8 cellular contexts compared by ENCODE assay signal in genomic region chr7:74061840-74062539, GRCh38. TPM values are rescaled to one million over a fixed set of nuclear protein-coding genes. Genes with fewer than 3 reads are reported as not detected.
A peak's percentile ranks its signal among the peaks of the same experiment; 100 is the strongest.
DNase-seq lines count a peak whose midpoint lies in the region; ATAC-seq and TF ChIP-seq lines count a peak whose summit lies in the region.

No MANE protein-coding gene starts in this region.

- peaks cover 0 to 24% (median 0%) of the 10 kb centered on the region in 11 experiments; a peak in 2 of 22 replicates for H4K20me1 ChIP-seq in BLaER1 treated with 17β-estradiol and CSF1 and Interleukin-3, amounts not matched to agents 10 nM and 100 nM
- H4K20me1 ChIP-seq in SK-N-SH (ENCODE audit: insufficient read depth) = no peaks in the 10 kb centered on the region

- H3K4me3 ChIP-seq in BLaER1 treated with 17β-estradiol and CSF1 and Interleukin-3, amounts not matched to agents 10 nM and 100 nM = no peak overlapping the region
- H3K4me3 ChIP-seq in SK-N-SH (ENCODE audit: low read depth in 2 of 2, low read length in 1 of 2) (0 out of 4 replicates have a peak overlapping the region, but pooled peaks of 1 of the 2 experiments have one; percentile 5), adrenal gland (peak overlapping the region in 1 of 4 donors; percentile 11), rectal smooth muscle tissue (ENCODE audit: low read length) (peak overlapping the region; percentile 49)

- TF ChIP-seq EP300 in SK-N-SH (IDR thresholded peaks at IDR 0.05; ENCODE audit: borderline replicate concordance in 1 of 2, low read depth in 1 of 2, low read length in 1 of 2) = no peak

- H3K9ac ChIP-seq in BLaER1 treated with 17β-estradiol and CSF1 and Interleukin-3, amounts not matched to agents 10 nM and 100 nM = peak overlapping the region in 6 of 11 experiments; percentile 5 to 63 (median 34); a peak in 7 of 22 replicates
- H3K9ac ChIP-seq in SK-N-SH (peak overlapping the region; percentile 75), rectal smooth muscle tissue (ENCODE audit: low read length) (peak overlapping the region; percentile 24)

- TF ChIP-seq CTCF in SK-N-SH (IDR thresholded peaks at IDR 0.05) (no peak), adrenal gland (IDR thresholded peaks at IDR 0.05) (no peak)

- no peaks in the 10 kb centered on the region for H3F3A ChIP-seq in SK-N-SH (replicated peaks; ENCODE audit: insufficient read depth)

- POLR2A ChIA-PET in SK-N-SH (lab: Yijun Ruan, JAX) = no interaction called here

- H3K4me1 ChIP-seq in BLaER1 treated with 17β-estradiol and CSF1 and Interleukin-3, amounts not matched to agents 10 nM and 100 nM = peaks cover 0 to 31% (median 20%) of the 10 kb centered on the region in 10 experiments; a peak in 18 of 20 replicates
- H3K4me1 ChIP-seq in SK-N-SH (ENCODE audit: control insufficient read depth in 1 of 2, insufficient read depth in 2 of 2, low read depth in 1 of 2, low read length in 1 of 2) (no peaks in the 10 kb centered on the region), adrenal gland (replicated peaks in 1 of 2) (peaks cover 4 to 13% of the 10 kb centered on the region in 2 donors), rectal smooth muscle tissue (ENCODE audit: control insufficient read depth, insufficient read depth, low read length) (peaks cover 19% of the 10 kb centered on the region)

- no peaks in the 10 kb centered on the region for H3K9me2 ChIP-seq in SK-N-SH

- peak in 1 of 2 donors; percentile 40 for TF ChIP-seq POLR2A in adrenal gland (IDR thresholded peaks at IDR 0.05)

- peak overlapping the region; percentile 61; the same call in 1 of the 2 replicates for H2AFZ ChIP-seq in SK-N-SH (ENCODE audit: low read depth)

- no peaks in the 10 kb centered on the region for H3K36me3 ChIP-seq in BLaER1 treated with 17β-estradiol and CSF1 and Interleukin-3, amounts not matched to agents 10 nM and 100 nM
- no peaks in the 10 kb centered on the region for H3K36me3 ChIP-seq in SK-N-SH (replicated peaks in 1 of 2; ENCODE audit: control insufficient read depth in 1 of 2, insufficient read depth in 2 of 2, low read length in 1 of 2)
- H3K36me3 ChIP-seq in adrenal gland (replicated peaks in 1 of 2) = no peaks in the 10 kb centered on the region
- no peaks in the 10 kb centered on the region for H3K36me3 ChIP-seq in rectal smooth muscle tissue (ENCODE audit: control insufficient read depth, insufficient read depth, low read length)

- ATAC-seq in HG03520 (IDR thresholded peaks at IDR 0.05; ENCODE audit: unreplicated experiment) (peak; percentile 75), HG02763 (IDR thresholded peaks at IDR 0.05; ENCODE audit: unreplicated experiment) (no peak), HG03457 (IDR thresholded peaks at IDR 0.05; ENCODE audit: unreplicated experiment) (no peak)

- no peaks in the 10 kb centered on the region for H3K9me3 ChIP-seq in BLaER1 treated with 17β-estradiol and CSF1 and Interleukin-3, amounts not matched to agents 10 nM and 100 nM (replicated peaks in 1 of 11)
- H3K9me3 ChIP-seq in SK-N-SH = no peaks in the 10 kb centered on the region
- H3K9me3 ChIP-seq in adrenal gland (replicated peaks in 1 of 3) = no peaks in the 10 kb centered on the region

- peak overlapping the region in 8 of 11 experiments; percentile 11 to 55 (median 30); a peak in 10 of 22 replicates for H3K4me2 ChIP-seq in BLaER1 treated with 17β-estradiol and CSF1 and Interleukin-3, amounts not matched to agents 10 nM and 100 nM
- peak overlapping the region; percentile 74 for H3K4me2 ChIP-seq in SK-N-SH

- H3K27me3 ChIP-seq in BLaER1 treated with 17β-estradiol and CSF1 and Interleukin-3, amounts not matched to agents 10 nM and 100 nM = no peaks in the 10 kb centered on the region
- no peaks in the 10 kb centered on the region for H3K27me3 ChIP-seq in SK-N-SH (ENCODE audit: insufficient read depth)
- H3K27me3 ChIP-seq in adrenal gland = no peaks in the 10 kb centered on the region
- H3K27me3 ChIP-seq in rectal smooth muscle tissue (ENCODE audit: control insufficient read depth, insufficient read depth, low read length) = no peaks in the 10 kb centered on the region

- intact Hi-C loops in adrenal gland (cut with DNase I) (loop anchor here (10.0 kb wide), 2 partner anchors 123 to 213 kb away; no protein-coding TSS in a partner anchor), cardiac septum (cut with DNase I) (loop anchor here (10.0 kb wide), 1 partner anchor 143 kb away; no protein-coding TSS in a partner anchor)

- no peak for TF ChIP-seq RAD21 in SK-N-SH (IDR thresholded peaks at IDR 0.05; ENCODE audit: low read length)

- WGBS in SK-N-SH (ENCODE audit: low lambda C conversion rate) = 34% methylated on average over 13 of the region's 20 CpGs
- 5 to 38% (median 25%) methylated on average over 4 to 20 of the region's 20 CpGs for WGBS in adrenal gland, 4 donors

- no peaks in the 10 kb centered on the region for H3K79me2 ChIP-seq in SK-N-SH (ENCODE audit: insufficient read depth)

- H3K27ac ChIP-seq in BLaER1 treated with 17β-estradiol and CSF1 and Interleukin-3, amounts not matched to agents 10 nM and 100 nM = peak overlapping the region in 10 of 11 experiments; percentile 14 to 80 (median 51); a peak in 13 of 22 replicates
- H3K27ac ChIP-seq in SK-N-SH (ENCODE audit: low read depth in 2 of 2, low read length in 1 of 2) = peak overlapping the region in 1 of 2 experiments; percentile 87; a peak in 2 of 4 replicates
- peak overlapping the region in 4 of 5 donors; percentile 37 to 89 (median 64) for H3K27ac ChIP-seq in adrenal gland
- peak overlapping the region; percentile 98 for H3K27ac ChIP-seq in rectal smooth muscle tissue (ENCODE audit: low read depth, low read length)

- peak; percentile 79 for DNase-seq in SK-N-SH
- peak; percentile 88 to 94 (median 92) for DNase-seq in adrenal gland
- peak; percentile 84 for DNase-seq in cardiac septum (ENCODE audit: low spot score)

- CTCF ChIA-PET in SK-N-SH (lab: Yijun Ruan, JAX) = interaction anchor here (1.2 to 3.2 kb wide), 3 partner anchors 10 to 144 kb away, joined by 3 to 12 read pairs (median 5); partner anchors contain the start of gene ELN

TF ChIP-seq in SK-N-SH, 30 proteins besides CTCF, POLR2A, EP300 and RAD21:
- TF ChIP-seq JUND (IDR thresholded peaks at IDR 0.05) (no peak), PBX3 (IDR thresholded peaks at IDR 0.05) (peak; percentile 3; the same call in 1 of the 2 replicates), POLR2AphosphoS5 (IDR thresholded peaks at IDR 0.05; ENCODE audit: low read depth, low read length) (peak; percentile 64; the same call in 1 of the 2 replicates), SMC3 (IDR thresholded peaks at IDR 0.05; ENCODE audit: low read depth, low read length) (0 out of 2 replicates have a peak, but pooled peaks have one; percentile 4), SIN3A (IDR thresholded peaks at IDR 0.05; ENCODE audit: borderline replicate concordance, low read depth, low read length) (0 out of 2 replicates have a peak, but pooled peaks have one; percentile 22), MXI1 (IDR thresholded peaks at IDR 0.05; ENCODE audit: low read depth, low read length) (0 out of 2 replicates have a peak, but pooled peaks have one; percentile 13), FOXJ3 (CRISPR knock-in tag; IDR thresholded peaks at IDR 0.05) (no peak), TAF1 (IDR thresholded peaks at IDR 0.05; ENCODE audit: borderline replicate concordance, low read depth, low read length) (peak; percentile 25; the same call in 1 of the 2 replicates), MEF2A (IDR thresholded peaks at IDR 0.05; ENCODE audit: borderline replicate concordance, low read depth) (no peak), FOSL2 (IDR thresholded peaks at IDR 0.05; ENCODE audit: borderline replicate concordance, low read depth) (peak; percentile 42; the same call in 1 of the 2 replicates), EZH2phosphoT487 (IDR thresholded peaks at IDR 0.05; ENCODE audit: borderline replicate concordance, low read depth) (no peak), ELF1 (IDR thresholded peaks at IDR 0.05) (peak; percentile 54)
- TF ChIP-seq, protein P1, sequence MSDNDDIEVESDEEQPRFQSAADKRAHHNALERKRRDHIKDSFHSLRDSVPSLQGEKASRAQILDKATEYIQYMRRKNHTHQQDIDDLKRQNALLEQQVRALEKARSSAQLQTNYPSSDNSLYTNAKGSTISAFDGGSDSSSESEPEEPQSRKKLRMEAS (IDR thresholded peaks at IDR 0.05; ENCODE audit: low read depth) = peak; percentile 47
TF ChIP-seq in SK-N-SH: peak in this region for 9.

RNA-seq across cellular contexts. Expression of gene LIMK1, which starts 21.6 kb away (rescaled TPM):
- polyA plus RNA-seq in SK-N-SH (2012; rRNA removed) = 64.4 and 86.6 TPM in 2 replicates
- polyA plus RNA-seq in SK-N-SH (2012; cell fraction: cytosol; rRNA removed) = 46.4 and 70.1 TPM in 2 replicates
- polyA plus RNA-seq in SK-N-SH (2012; cell fraction: nucleus; rRNA removed) = 118 and 178 TPM in 2 replicates
- 10 to 100 TPM; 17.7 to 32.1 (median 21.4) TPM for total RNA-seq in adrenal gland
- 10 to 100 TPM in 1 of 3 donors, 1 to 10 TPM in 2; 7.2 to 18.6 (median 8.9) TPM for polyA plus RNA-seq in adrenal gland
- total RNA-seq in cardiac septum = 13.6 TPM

RNA-seq across cellular contexts. Expression of gene ELN, which starts 34.0 kb away (rescaled TPM):
- polyA plus RNA-seq in SK-N-SH (2012; rRNA removed) (8.9 and 12.5 TPM in 2 replicates), adrenal gland (100 to 1,000 TPM in 1 of 3 donors, 10 to 100 TPM in 1, 1 to 10 TPM in 1; 4.6 to 107 (median 33.4) TPM)
- 3.6 and 6.1 TPM in 2 replicates for polyA plus RNA-seq in SK-N-SH (2012; cell fraction: cytosol; rRNA removed)
- 10.6 and 13.4 TPM in 2 replicates for polyA plus RNA-seq in SK-N-SH (2012; cell fraction: nucleus; rRNA removed)
- total RNA-seq in adrenal gland (10 to 100 TPM in 6 of 8 donors, 1 to 10 TPM in 2; 7.0 to 25.6 (median 14.6) TPM), cardiac septum (41.2 TPM)

Comparison
In these comparisons a context has a peak if more than half of its experiments do, and no peak if none do; other contexts are left out.
1. H3K9ac ChIP-seq: peak in every context shown above with its lines; median percentile 75 in SK-N-SH; 34 in BLaER1 treated with 17β-estradiol and CSF1 and Interleukin-3, amounts not matched to agents 10 nM and 100 nM; 24 in rectal smooth muscle tissue.